ENCODE assay signal across 10 cellular contexts in genomic region chr3:43162573-43163084, GRCh38. TPM values are rescaled to one million over a fixed set of nuclear protein-coding genes. Genes with fewer than 3 reads are reported as not detected.
DNase-seq lines count a peak whose midpoint lies in the region; ATAC-seq, FAIRE-seq and TF ChIP-seq lines count a peak whose summit lies in the region.
"Had no signal": no experiment of that assay in that cellular context is flagged by ENCODE, and none has a peak within 500 bp of the region (broad histone marks: within the 10 kb centered on the region; RNA-seq: fewer than 3 reads in every experiment).

No MANE protein-coding gene starts in this region.

- no peak for FAIRE-seq in urothelium cell line (lab: Jason Lieb, UNC)

- intact Hi-C loops in lower lobe of right lung (cut with DNase I): no loop called here

- TF ChIP-seq CTCF in lower lobe of right lung (IDR thresholded peaks at IDR 0.05): no peak

- H3K4me1 ChIP-seq in lower lobe of right lung: peaks cover 17% of the 10 kb centered on the region
- H3K4me1 ChIP-seq: HAP-1 had no signal

- DNase-seq in T-helper 9 cell: peak; percentile 26
- peak; percentile 56 for DNase-seq in activated gamma-delta T cell treated with Interleukin-2 at 50 U/mL for 16 hours
- no peak for DNase-seq in lower lobe of right lung
- peak; percentile 19 for DNase-seq in stimulated activated naive CD4-positive, alpha-beta T cell treated with Interleukin-2 at 50 U/mL for 16 hours (lab: John Stamatoyannopoulos, UW)
- no peak for DNase-seq in urothelium cell line (ENCODE audit: low spot score)
- DNase-seq in NCI-H1092 (lab: John Stamatoyannopoulos, UW): no peak
- DNase-seq: adrenal gland had no signal

- no peak overlapping the region for H3K4me3 ChIP-seq in lower lobe of right lung
- H3K4me3 ChIP-seq: adrenal gland, HAP-1 had no signal

- peaks cover 13% of the 10 kb centered on the region for H3K9me3 ChIP-seq in lower lobe of right lung
- H3K9me3 ChIP-seq: HAP-1 had no signal

- peak; percentile 29 to 36 for ATAC-seq in lower lobe of right lung
- ATAC-seq in HG02973 (IDR thresholded peaks at IDR 0.05; ENCODE audit: unreplicated experiment): no peak

- no peaks in the 10 kb centered on the region for H3K27me3 ChIP-seq in lower lobe of right lung (ENCODE audit: low read depth)
- H3K27me3 ChIP-seq: adrenal gland had no signal

- H3K36me3 ChIP-seq in lower lobe of right lung: no peaks in the 10 kb centered on the region
- H3K36me3 ChIP-seq: adrenal gland, HAP-1 had no signal

- H3K27ac ChIP-seq in lower lobe of right lung: peak overlapping the region; percentile 76

RNA-seq across cellular contexts. Expression of gene POMGNT2, which starts 56.8 kb away (rescaled TPM):
- total RNA-seq in lower lobe of right lung: 9.9 TPM
- total RNA-seq: OCI-LY7 had no signal

Comparison
In these comparisons a context has a peak if more than half of its experiments do, and no peak if none do; other contexts are left out.
1. DNase-seq: peak in T-helper 9 cell (single experiment), activated gamma-delta T cell treated with Interleukin-2 at 50 U/mL for 16 hours (single experiment) and stimulated activated naive CD4-positive, alpha-beta T cell treated with Interleukin-2 at 50 U/mL for 16 hours (single experiment); none in lower lobe of right lung (single experiment), urothelium cell line (single experiment) and NCI-H1092 (single experiment).